ENCODE assay signal across 7 cellular contexts in the genomic region with DNA sequence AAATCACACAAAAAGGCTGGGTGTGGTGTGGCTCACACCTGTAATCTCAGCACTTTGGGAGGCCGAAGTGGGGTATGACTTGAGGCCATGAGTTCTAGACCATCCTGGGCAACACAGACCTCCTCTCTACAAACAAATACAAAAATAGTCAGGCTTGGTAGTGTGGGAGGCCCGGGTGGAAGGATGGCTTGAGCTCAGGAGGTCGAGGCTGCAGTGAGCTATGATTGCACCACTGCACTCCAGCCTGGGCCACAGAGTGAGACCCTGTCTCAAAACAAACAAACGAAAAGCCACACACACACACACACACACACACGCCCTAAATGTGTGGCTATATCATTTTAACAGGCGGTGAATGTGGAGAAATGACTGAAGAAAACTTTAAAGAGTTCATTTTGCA. TPM values are rescaled to one million over a fixed set of nuclear protein-coding genes. Genes with fewer than 3 reads are reported as not detected.
DNase-seq lines count a peak whose midpoint lies in the region; ATAC-seq and TF ChIP-seq lines count a peak whose summit lies in the region.
"Had no signal": no experiment of that assay in that cellular context is flagged by ENCODE, and none has a peak within 500 bp of the region (broad histone marks: within the 10 kb centered on the region; RNA-seq: fewer than 3 reads in every experiment).

No MANE protein-coding gene starts in this region.

- peak overlapping the region; percentile 53 for H3K4me2 ChIP-seq in MM.1S (ENCODE audit: low read depth, low read length)
- H3K4me2 ChIP-seq in smooth muscle cell = peak overlapping the region; percentile 96

- TF ChIP-seq CTCF in MM.1S (IDR thresholded peaks at IDR 0.05; ENCODE audit: low read length) = no peak
- no peak for TF ChIP-seq CTCF in coronary artery (IDR thresholded peaks at IDR 0.05)
- no peak for TF ChIP-seq CTCF in smooth muscle cell (IDR thresholded peaks at IDR 0.05; ENCODE audit: borderline replicate concordance, insufficient read depth, poor library complexity, severe bottlenecking)

- H3K36me3 ChIP-seq in MM.1S (replicated peaks; ENCODE audit: insufficient read depth, low read length) (peaks cover 12% of the 10 kb centered on the region), smooth muscle cell (ENCODE audit: low read depth) (peaks cover 6% of the 10 kb centered on the region)

- no peak for DNase-seq in MM.1S
- DNase-seq in coronary artery (ENCODE audit: low spot score) = no peak
- DNase-seq in smooth muscle cell (lab: John Stamatoyannopoulos, UW; ENCODE audit: unreplicated experiment) = no peak
- DNase-seq in MV-4-11 (lab: John Stamatoyannopoulos, UW) = no peak
- no peak for DNase-seq in NCI-H524 (lab: John Stamatoyannopoulos, UW)

- ATAC-seq in HG03442 (IDR thresholded peaks at IDR 0.05; ENCODE audit: unreplicated experiment) = no peak

- peaks cover 4% of the 10 kb centered on the region; the same call in 1 of the 2 replicates for H3K4me1 ChIP-seq in MM.1S (ENCODE audit: low read length)
- H3K4me1 ChIP-seq in smooth muscle cell (ENCODE audit: low read depth) = peaks cover 5% of the 10 kb centered on the region

- 0 out of 2 replicates have a peak, but pooled peaks cover 6% of the 10 kb centered on the region for H3F3A ChIP-seq in MM.1S (ENCODE audit: insufficient read depth, low read length)
- peaks cover 8% of the 10 kb centered on the region for H3F3A ChIP-seq in smooth muscle cell (ENCODE audit: low read depth)

- WGBS in smooth muscle cell (ENCODE audit: low lambda C conversion rate) = 91% methylated on average over 6 of the region's 6 CpGs

- peak overlapping the region; percentile 73; the same call in 1 of the 2 replicates for H2AFZ ChIP-seq in MM.1S (ENCODE audit: low read length)
- H2AFZ ChIP-seq in smooth muscle cell (ENCODE audit: low read depth) = no peak overlapping the region

- H3K27ac ChIP-seq in MM.1S (ENCODE audit: low read length) (no peak overlapping the region), coronary artery (peak overlapping the region in 1 of 2 donors; percentile 64), smooth muscle cell (ENCODE audit: low read depth) (no peak overlapping the region)

- no peaks in the 10 kb centered on the region for H4K20me1 ChIP-seq in MM.1S (ENCODE audit: insufficient read depth, low read length)
- no peaks in the 10 kb centered on the region for H4K20me1 ChIP-seq in smooth muscle cell (ENCODE audit: low read depth)

- H3K27me3 ChIP-seq in MM.1S (replicated peaks; ENCODE audit: insufficient read depth, low read length) (peaks cover 13% of the 10 kb centered on the region; the same call in 1 of the 2 replicates), smooth muscle cell (ENCODE audit: low read depth) (no peaks in the 10 kb centered on the region)

- no peaks in the 10 kb centered on the region for H3K9me2 ChIP-seq in MM.1S (replicated peaks; ENCODE audit: insufficient read depth, low read length)

- H3K4me3 ChIP-seq in MM.1S (ENCODE audit: low read length) (peak overlapping the region; percentile 29; the same call in 1 of the 2 replicates), coronary artery (peak overlapping the region; percentile 77), smooth muscle cell (peak overlapping the region; percentile 87)

- no peaks in the 10 kb centered on the region for H3K9me3 ChIP-seq in MM.1S (replicated peaks; ENCODE audit: insufficient read depth, low read length)
- H3K9me3 ChIP-seq in smooth muscle cell (replicated peaks; ENCODE audit: low read depth) = no peaks in the 10 kb centered on the region

- H3K9ac ChIP-seq in MM.1S (ENCODE audit: low read length) (no peak overlapping the region), smooth muscle cell (ENCODE audit: low read depth) (no peak overlapping the region)

- H3K79me2 ChIP-seq in MM.1S (ENCODE audit: low read length) (peaks cover 20% of the 10 kb centered on the region), smooth muscle cell (ENCODE audit: low read depth) (peaks cover 10% of the 10 kb centered on the region)

RNA-seq across cellular contexts. Expression of a gene that starts 0.9 kb away (rescaled TPM):
- 9.4 and 9.7 TPM in 2 replicates for total RNA-seq in smooth muscle cell
- polyA plus RNA-seq in smooth muscle cell = 3.8 and 4.2 TPM in 2 replicates

RNA-seq across cellular contexts. Expression of a gene that starts 10.1 kb away (rescaled TPM):
- not detected in 2 replicates for total RNA-seq in smooth muscle cell
- not detected in 2 replicates for polyA plus RNA-seq in smooth muscle cell
- total RNA-seq: NCI-H460 had no signal

RNA-seq across cellular contexts. Expression of a gene that starts 19.5 kb away (rescaled TPM):
- not detected in 2 replicates for total RNA-seq in smooth muscle cell
- not detected in 2 replicates for polyA plus RNA-seq in smooth muscle cell
- total RNA-seq: NCI-H460 had no signal

RNA-seq across cellular contexts. Expression of a gene that starts 28.6 kb away (rescaled TPM):
- total RNA-seq in smooth muscle cell = not detected in 2 replicates
- not detected in 2 replicates for polyA plus RNA-seq in smooth muscle cell
- total RNA-seq: NCI-H460 had no signal

RNA-seq across cellular contexts. Expression of a gene that starts 38.2 kb away (rescaled TPM):
- not detected in 2 replicates for total RNA-seq in smooth muscle cell
- polyA plus RNA-seq in smooth muscle cell = not detected in 2 replicates
- total RNA-seq: NCI-H460 had no signal

Comparison
In these comparisons a context has a peak if more than half of its experiments do, and no peak if none do; other contexts are left out.
1. H3K4me3 ChIP-seq: peak in every context shown above with its lines; median percentile 87 in smooth muscle cell; 77 in coronary artery; 29 in MM.1S.